Comparison of ENCODE assay signal across 8 cellular contexts in the genomic region with DNA sequence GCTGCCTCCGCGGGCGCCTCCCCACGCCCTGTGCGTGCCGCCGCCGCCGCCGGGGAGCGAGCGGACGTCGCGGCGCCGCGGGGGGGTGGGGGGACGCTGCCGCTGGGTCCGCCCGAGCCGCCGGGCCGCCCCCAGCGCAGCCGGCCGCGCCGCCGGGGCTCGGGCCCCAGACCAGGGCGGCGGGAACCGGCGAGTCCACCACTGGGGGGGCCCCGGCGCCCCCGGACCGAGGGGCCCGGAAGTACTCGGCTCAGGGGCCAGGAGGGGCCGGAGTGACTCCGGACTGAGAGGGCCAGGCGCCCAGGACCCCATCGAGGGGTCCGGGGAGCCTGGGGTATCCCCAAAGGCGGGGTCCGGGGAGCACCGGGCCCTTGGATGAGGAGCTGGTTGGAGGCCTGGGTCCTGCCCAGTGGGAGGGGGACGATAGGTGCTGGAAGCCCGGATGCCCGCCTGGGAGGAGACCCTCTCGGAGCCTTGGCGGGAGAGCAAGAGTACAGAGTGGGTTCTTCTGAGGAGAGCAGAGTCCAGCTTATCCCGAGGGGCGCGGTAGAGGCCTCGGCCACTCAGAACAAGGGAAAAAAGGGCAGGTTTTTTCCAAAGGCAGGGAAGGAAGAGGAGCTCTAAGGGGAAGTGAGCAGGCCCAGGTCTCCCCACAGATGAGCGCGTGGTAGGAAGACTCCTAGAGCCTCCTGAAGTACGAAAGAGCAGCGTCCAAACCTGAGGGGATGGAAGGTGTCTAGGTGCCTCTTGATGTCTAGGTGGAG. TPM values are rescaled to one million over a fixed set of nuclear protein-coding genes. Genes with fewer than 3 reads are reported as not detected.
DNase-seq lines count a peak whose midpoint lies in the region; ATAC-seq lines count a peak whose summit lies in the region.

No MANE protein-coding gene starts in this region.

- peak; percentile 52 for ATAC-seq in HG02852 (IDR thresholded peaks at IDR 0.05; ENCODE audit: unreplicated experiment)

- DNase-seq in SKM-1 treated with dmso at 0.1 percent for 144 hours (lab: John Stamatoyannopoulos, UW; ENCODE audit: unreplicated experiment) (peak; percentile 31), SKM-1 (lab: John Stamatoyannopoulos, UW; ENCODE audit: unreplicated experiment) (no peak), NCI-H2171 treated with DMSO at 0.1 percent for 48 hours (lab: John Stamatoyannopoulos, UW) (peak; percentile 55), dermis blood vessel endothelial cell (peak; percentile 51), medulla oblongata (ENCODE audit: extremely low spot score) (peak; percentile 48)
- DNase-seq in activated CD4-positive, alpha-beta T cell treated with anti-CD3 and anti-CD28 coated beads, Interleukin-2, amount 50 U/mL, for 1 hour: peak; percentile 24
- peak; percentile 29 for DNase-seq in stimulated activated CD8-positive, alpha-beta memory T cell treated with anti-CD3 and anti-CD28 coated beads, Interleukin-15, amount 100 ng/mL, for 24 hours (ENCODE audit: low read depth)

RNA-seq across cellular contexts. Expression of gene GMEB1, which starts 0.6 kb away (rescaled TPM):
- total RNA-seq in dermis blood vessel endothelial cell: 13.9 and 14.1 TPM in 2 replicates

RNA-seq across cellular contexts. Expression of gene RNU11, which starts 20.7 kb away (rescaled TPM):
- total RNA-seq in dermis blood vessel endothelial cell: not detected in 2 replicates

RNA-seq across cellular contexts. Expression of gene TAF12, which starts 26.3 kb away (rescaled TPM):
- 18.1 and 28.6 TPM in 2 replicates for total RNA-seq in dermis blood vessel endothelial cell
